In genomic region chr7:33463131-33463530, GRCh38 we compare ENCODE assay signal across 1 cellular context.
TF ChIP-seq lines count a peak whose summit lies in the region.

No MANE protein-coding gene starts in this region.

TF ChIP-seq in WTC11, 78 proteins besides CTCF, POLR2A, EP300 and RAD21 (continued from another document):
- no peak for TF ChIP-seq CDX4 (CRISPR knock-in tag; IDR thresholded peaks at IDR 0.05; ENCODE audit: borderline replicate concordance)
- TF ChIP-seq IRF1 (CRISPR knock-in tag; IDR thresholded peaks at IDR 0.05): no peak
- no peak for TF ChIP-seq FOXP4 (CRISPR knock-in tag; IDR thresholded peaks at IDR 0.05)
- TF ChIP-seq NFATC4 (CRISPR knock-in tag; IDR thresholded peaks at IDR 0.05): no peak
